14 cellular contexts compared by ENCODE assay signal in the genomic region with DNA sequence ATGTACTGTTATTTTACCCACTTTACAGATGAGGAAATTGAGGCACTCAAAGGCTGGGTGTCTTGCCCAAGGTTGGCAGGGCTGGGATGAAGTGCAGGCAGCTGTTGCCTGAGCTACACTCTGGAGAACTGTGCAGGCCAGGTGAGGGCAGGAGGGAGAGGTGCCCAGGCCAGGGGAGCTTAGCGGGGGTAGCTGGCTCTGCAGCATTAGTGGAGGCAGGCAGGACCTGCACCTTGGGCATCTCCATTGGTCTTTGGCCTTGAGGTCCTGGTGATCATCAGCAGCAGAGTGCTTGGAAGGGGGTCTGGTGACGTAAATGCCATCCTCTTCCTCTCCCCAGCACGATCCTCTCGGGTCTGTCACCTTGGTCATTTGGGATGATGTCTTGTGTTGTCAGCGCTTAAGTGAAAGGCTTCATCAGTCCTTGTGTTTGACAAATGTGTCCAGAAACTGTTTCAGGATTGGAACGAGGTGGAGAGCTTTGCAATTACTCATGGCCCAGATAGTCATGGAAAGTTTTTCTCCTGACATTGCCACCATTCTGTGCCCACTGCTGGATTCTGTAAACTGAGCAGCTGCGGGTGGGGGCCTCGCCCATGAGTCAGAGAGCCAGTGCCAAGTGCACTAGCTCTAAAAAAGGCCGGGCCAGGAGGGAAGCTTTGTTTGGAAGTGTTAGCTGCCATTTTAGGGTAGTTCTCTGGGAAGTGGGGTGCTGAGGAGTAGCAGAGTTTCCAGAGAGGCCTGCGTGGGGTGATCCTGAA. TPM values are rescaled to one million over a fixed set of nuclear protein-coding genes. Genes with fewer than 3 reads are reported as not detected.
DNase-seq lines count a peak whose midpoint lies in the region; ATAC-seq and TF ChIP-seq lines count a peak whose summit lies in the region.
"Had no signal": no experiment of that assay in that cellular context is flagged by ENCODE, and none has a peak within 500 bp of the region (broad histone marks: within the 10 kb centered on the region; RNA-seq: fewer than 3 reads in every experiment).

No MANE protein-coding gene starts in this region.

- DNase-seq in cardiac septum (ENCODE audit: low spot score) (peak; percentile 51), right atrium auricular region (ENCODE audit: low spot score) (no peak), dorsolateral prefrontal cortex (peak in 5 of 10 donors; percentile 45 to 84 (median 55)), sciatic nerve (ENCODE audit: low spot score) (peak; percentile 50), MV-4-11 (lab: John Stamatoyannopoulos, UW) (no peak), amygdala (lab: John Stamatoyannopoulos, UW) (no peak)
- DNase-seq: activated CD4-positive, CD25-positive, alpha-beta regulatory T cell treated with anti-CD3 and anti-CD28 coated beads, Interleukin-2, amount 50 U/mL, for 72 hours; activated T-cell treated with anti-CD3 and anti-CD28 coated beads, Interleukin-2, amount 50 U/mL, for 1 hour; naive thymus-derived CD8-positive, alpha-beta T cell; NCI-H1092 treated with DMSO at 0.1 percent for 48 hours had no signal

- intact Hi-C loops in cardiac septum (cut with DNase I) (no loop called here), dorsolateral prefrontal cortex (cut with DNase I) (no loop called here), sciatic nerve (cut with DNase I) (no loop called here)

- ATAC-seq in sciatic nerve (no peak), GM21447 (IDR thresholded peaks at IDR 0.05; ENCODE audit: unreplicated experiment) (no peak), GM19455 (IDR thresholded peaks at IDR 0.05; ENCODE audit: unreplicated experiment) (no peak)
- ATAC-seq: naive thymus-derived CD8-positive, alpha-beta T cell had no signal

- no peaks in the 10 kb centered on the region for H3K27me3 ChIP-seq in right atrium auricular region
- H3K27me3 ChIP-seq in dorsolateral prefrontal cortex = no peaks in the 10 kb centered on the region
- H3K27me3 ChIP-seq: right lobe of liver, suprapubic skin had no signal

- TF ChIP-seq CTCF in right atrium auricular region (IDR thresholded peaks at IDR 0.05) (no peak), dorsolateral prefrontal cortex (IDR thresholded peaks at IDR 0.05 in 54 of 56, conservative IDR thresholded peaks at IDR 0.05 in 2 of 56; ENCODE audit: low read depth in 1 of 56, partially characterized antibody in 56 of 56) (no peak)

- no peak overlapping the region for H3K4me3 ChIP-seq in right atrium auricular region
- H3K4me3 ChIP-seq in dorsolateral prefrontal cortex = no peak overlapping the region
- H3K4me3 ChIP-seq: right lobe of liver, suprapubic skin had no signal

- no peaks in the 10 kb centered on the region for H3K36me3 ChIP-seq in right atrium auricular region
- H3K36me3 ChIP-seq: right lobe of liver, suprapubic skin had no signal

- no peak overlapping the region for H3K27ac ChIP-seq in right atrium auricular region
- H3K27ac ChIP-seq in dorsolateral prefrontal cortex = peak overlapping the region in 50 of 59 donors; percentile 31 to 100 (median 98)
- H3K27ac ChIP-seq: right lobe of liver, suprapubic skin had no signal

- H3K4me1 ChIP-seq in right atrium auricular region = no peaks in the 10 kb centered on the region
- H3K4me1 ChIP-seq: right lobe of liver had no signal

- H3K9me3 ChIP-seq in right atrium auricular region = no peaks in the 10 kb centered on the region
- H3K9me3 ChIP-seq: right lobe of liver, suprapubic skin had no signal

RNA-seq across cellular contexts. Expression of a gene that starts 47.6 kb away (rescaled TPM):
- 6.9 TPM for total RNA-seq in cardiac septum
- total RNA-seq in right atrium auricular region = 1 to 10 TPM; 6.6 to 7.7 TPM
- total RNA-seq in dorsolateral prefrontal cortex = 100 to 1,000 TPM in 10 of 120 experiments, 10 to 100 TPM in 109, 1 to 10 TPM in 1; 8.7 to 188 (median 44.2) TPM
- 103 TPM for total RNA-seq in sciatic nerve

Comparison
In these comparisons a context has a peak if more than half of its experiments do, and no peak if none do; other contexts are left out.
1. DNase-seq: peak in cardiac septum (single experiment) and sciatic nerve (single experiment); none in right atrium auricular region (single experiment), MV-4-11 (single experiment) and amygdala (0 of 56).
2. H3K27ac ChIP-seq: peak in dorsolateral prefrontal cortex (50 of 59); none in right atrium auricular region (0 of 2).